ENCODE assay signal across 21 cellular contexts in the genomic region with DNA sequence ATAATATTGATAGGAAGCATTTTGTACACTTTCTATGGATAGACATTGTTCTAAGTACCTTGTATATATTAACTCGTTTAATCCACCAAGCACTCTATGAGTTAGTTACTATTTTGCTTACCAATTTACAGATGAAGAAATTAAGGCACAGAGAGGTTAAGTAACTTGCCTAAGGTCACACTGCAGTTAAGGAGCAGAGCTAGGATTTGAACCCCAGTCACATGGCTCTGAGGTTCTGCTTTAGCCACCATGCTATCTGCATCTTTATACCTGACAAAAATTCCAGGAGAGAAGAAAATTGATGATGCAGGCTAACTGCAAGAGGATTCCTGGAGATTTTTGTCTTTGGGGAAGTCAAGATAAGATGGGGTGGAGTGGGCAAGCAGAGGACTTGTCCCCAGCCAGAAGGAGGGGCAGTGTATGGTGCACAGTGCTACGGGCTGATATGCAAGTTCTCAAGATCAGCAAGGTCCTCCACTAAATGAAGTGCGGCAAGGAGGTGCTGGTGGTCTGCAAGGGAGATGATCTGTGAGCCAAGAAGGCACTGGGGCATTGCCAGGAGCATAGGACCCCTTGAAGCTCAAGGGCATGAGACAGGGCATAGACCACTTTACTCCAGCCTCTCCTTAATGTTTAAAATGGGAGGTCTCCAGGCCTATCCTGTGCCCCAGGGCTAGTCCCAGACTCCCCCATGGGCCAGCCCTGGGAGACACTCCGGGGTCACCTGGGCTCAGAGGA.
"Had no signal": no experiment of that assay in that cellular context is flagged by ENCODE, and none has a peak within 500 bp of the region (broad histone marks: within the 10 kb centered on the region; RNA-seq: fewer than 3 reads in every experiment).

No MANE protein-coding gene starts in this region.

- H3K4me3 ChIP-seq: coronary artery, right atrium auricular region, SK-N-MC, upper lobe of left lung had no signal

- H3K9me3 Mint-ChIP-seq: activated T-helper 17 cell treated with anti-CD3 and anti-CD28 coated beads, Interleukin-2, amount 50 U/mL, for 72 hours; central memory CD8-positive, alpha-beta T cell had no signal

- DNase-seq: activated CD4-positive, alpha-beta T cell treated with anti-CD3 and anti-CD28 coated beads for 36 hours; activated CD4-positive, alpha-beta T cell treated with anti-CD3 and anti-CD28 coated beads, Interleukin-2, amount 50 U/mL, for 48 hours; activated naive CD4-positive, alpha-beta T cell treated with Interleukin-2 at 50 U/mL for 16 hours; activated naive CD8-positive, alpha-beta T cell treated with anti-CD3 and anti-CD28 coated beads, Interleukin-2, amount 50 U/mL, for 24 hours; activated T-cell treated with anti-CD3 and anti-CD28 coated beads, Interleukin-2, amount 50 U/mL, for 1 hour; anterior cingulate cortex; erythroblast; foreskin melanocyte; naive thymus-derived CD4-positive, alpha-beta T cell; occipital lobe; stimulated activated CD4-positive, alpha-beta T cell treated with anti-CD3 and anti-CD28 coated beads, Interleukin-2, amount 100 ng/mL, for 24 hours; upper lobe of left lung had no signal

- H3K4me1 ChIP-seq: right atrium auricular region had no signal

- H3K4me3 Mint-ChIP-seq: activated CD4-positive, alpha-beta T cell treated with anti-CD3 and anti-CD28 coated beads for 36 hours; activated naive CD8-positive, alpha-beta T cell treated with anti-CD3 and anti-CD28 coated beads, Interleukin-2, amount 50 U/mL, for 24 hours; activated T-helper 17 cell treated with anti-CD3 and anti-CD28 coated beads, Interleukin-2, amount 50 U/mL, for 72 hours; central memory CD8-positive, alpha-beta T cell; naive thymus-derived CD4-positive, alpha-beta T cell; stimulated activated naive CD8-positive, alpha-beta T cell treated with anti-CD3 and anti-CD28 coated beads, Interleukin-15, Interleukin-2, amounts not matched to agents 100 ng/mL and 50 ng/mL, for 24 hours; WTC11 had no signal

- H3K9me3 ChIP-seq: right atrium auricular region, upper lobe of left lung had no signal

- H3K27ac Mint-ChIP-seq: activated CD4-positive, alpha-beta T cell treated with anti-CD3 and anti-CD28 coated beads for 36 hours; activated naive CD8-positive, alpha-beta T cell treated with anti-CD3 and anti-CD28 coated beads, Interleukin-2, amount 50 U/mL, for 24 hours; activated T-helper 17 cell treated with anti-CD3 and anti-CD28 coated beads, Interleukin-2, amount 50 U/mL, for 72 hours; stimulated activated naive CD8-positive, alpha-beta T cell treated with anti-CD3 and anti-CD28 coated beads, Interleukin-15, Interleukin-2, amounts not matched to agents 100 ng/mL and 50 ng/mL, for 24 hours had no signal

- H3K4me1 Mint-ChIP-seq: activated CD4-positive, alpha-beta T cell treated with anti-CD3 and anti-CD28 coated beads for 36 hours; activated naive CD8-positive, alpha-beta T cell treated with anti-CD3 and anti-CD28 coated beads, Interleukin-2, amount 50 U/mL, for 24 hours; activated T-helper 17 cell treated with anti-CD3 and anti-CD28 coated beads, Interleukin-2, amount 50 U/mL, for 72 hours; central memory CD8-positive, alpha-beta T cell had no signal

- H3K27ac ChIP-seq: coronary artery, right atrium auricular region, SK-N-MC, upper lobe of left lung had no signal

- FAIRE-seq: endometrium, keratinocyte had no signal

- ATAC-seq: activated CD4-positive, alpha-beta T cell treated with anti-CD3 and anti-CD28 coated beads for 36 hours; activated naive CD8-positive, alpha-beta T cell treated with anti-CD3 and anti-CD28 coated beads, Interleukin-2, amount 50 U/mL, for 24 hours; activated T-helper 17 cell treated with anti-CD3 and anti-CD28 coated beads, Interleukin-2, amount 50 U/mL, for 72 hours; naive thymus-derived CD4-positive, alpha-beta T cell had no signal
